ENCODE assay signal across 8 cellular contexts in genomic region chr10:79374312-79375191, GRCh38. TPM values are rescaled to one million over a fixed set of nuclear protein-coding genes. Genes with fewer than 3 reads are reported as not detected.
A peak's percentile ranks its signal among the peaks of the same experiment; 100 is the strongest.
DNase-seq lines count a peak whose midpoint lies in the region; ATAC-seq and TF ChIP-seq lines count a peak whose summit lies in the region.

No MANE protein-coding gene starts in this region.

- H3K4me1 Mint-ChIP-seq in endothelial cell (ENCODE audit: unreplicated experiment), result peaks cover 2% of the 10 kb centered on the region

- H3K9me3 Mint-ChIP-seq in endothelial cell (ENCODE audit: unreplicated experiment), result no peaks in the 10 kb centered on the region

- peaks cover 8% of the 10 kb centered on the region for H3K27me3 Mint-ChIP-seq in endothelial cell (ENCODE audit: unreplicated experiment)

- peak; percentile 95 for TF ChIP-seq CTCF in HFF-Myc (IDR thresholded peaks at IDR 0.05; ENCODE audit: low read depth, low read length, missing control alignments)
- TF ChIP-seq CTCF in endothelial cell (IDR thresholded peaks at IDR 0.05; ENCODE audit: unreplicated experiment), result peak; percentile 99

- no peak overlapping the region for H3K27ac Mint-ChIP-seq in endothelial cell (ENCODE audit: unreplicated experiment)

- no peak overlapping the region for H3K4me3 Mint-ChIP-seq in endothelial cell (ENCODE audit: unreplicated experiment)

- H3K4me3 ChIP-seq in HFF-Myc (replicated peaks; ENCODE audit: low read depth, low read length), result no peak overlapping the region

- no peaks in the 10 kb centered on the region for H3K36me3 Mint-ChIP-seq in endothelial cell (ENCODE audit: low read depth, unreplicated experiment)

- peak; percentile 79 for DNase-seq in D341Med (ENCODE audit: low spot score)
- peak; percentile 36 for DNase-seq in HFF-Myc (ENCODE audit: extremely low read depth, low read depth)
- peak; percentile 0 for DNase-seq in NCI-H748 treated with DMSO at 0.1 percent for 48 hours (lab: John Stamatoyannopoulos, UW)
- DNase-seq in activated CD8-positive, alpha-beta memory T cell treated with anti-CD3 and anti-CD28 coated beads for 48 hours (ENCODE audit: low read depth in 2 of 3, low spot score in 2 of 3), result peak; percentile 23 to 78 (median 77)
- peak; percentile 89 for DNase-seq in endothelial cell (ENCODE audit: low spot score)
- DNase-seq in midbrain (lab: John Stamatoyannopoulos, UW), result peak; percentile 85
- peak; percentile 58 to 60 for DNase-seq in stimulated activated CD8-positive, alpha-beta memory T cell treated with anti-CD3 and anti-CD28 coated beads, Interleukin-4, amount 100 ng/mL, for 1 hour (ENCODE audit: low read depth in 2 of 2, low spot score in 1 of 2)

- ATAC-seq in HG03039 (IDR thresholded peaks at IDR 0.05; ENCODE audit: unreplicated experiment), result no peak

RNA-seq across cellular contexts. Expression of gene PPIF, which starts 27.3 kb away (rescaled TPM):
- 21.9 TPM for total RNA-seq in endothelial cell (ENCODE audit: unreplicated experiment)

Comparison
In these comparisons a context has a peak if more than half of its experiments do, and no peak if none do; other contexts are left out.
1. DNase-seq: peak in every context shown above with its lines; median percentile 89 in endothelial cell; 85 in midbrain; 79 in D341Med; 77 in activated CD8-positive, alpha-beta memory T cell treated with anti-CD3 and anti-CD28 coated beads for 48 hours; 59 in stimulated activated CD8-positive, alpha-beta memory T cell treated with anti-CD3 and anti-CD28 coated beads, Interleukin-4, amount 100 ng/mL, for 1 hour; 36 in HFF-Myc; 0 in NCI-H748 treated with DMSO at 0.1 percent for 48 hours.